In the genomic region with DNA sequence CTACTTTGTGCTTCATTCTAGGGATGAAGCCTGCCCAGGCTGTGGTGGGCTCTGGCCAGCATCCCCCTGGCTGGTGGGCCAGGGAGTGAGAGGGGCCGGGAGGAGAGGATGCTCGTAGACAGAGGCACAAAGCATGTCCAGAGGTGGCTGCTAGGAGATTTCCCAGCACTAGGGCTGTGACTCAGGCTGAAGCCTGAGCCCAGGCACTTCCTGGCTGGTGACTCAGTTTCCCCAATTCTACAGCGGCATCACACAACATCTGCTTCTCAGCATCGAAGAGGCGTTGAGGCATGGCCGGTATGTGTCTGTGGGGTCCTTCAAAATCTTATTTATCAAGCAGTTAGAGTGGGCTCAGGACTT, we compare ENCODE assay signal across 10 cellular contexts. TPM values are rescaled to one million over a fixed set of nuclear protein-coding genes. Genes with fewer than 3 reads are reported as not detected.
A peak's percentile ranks its signal among the peaks of the same experiment; 100 is the strongest.
DNase-seq lines count a peak whose midpoint lies in the region; ATAC-seq and TF ChIP-seq lines count a peak whose summit lies in the region.
"Had no signal": no experiment of that assay in that cellular context is flagged by ENCODE, and none has a peak within 500 bp of the region (broad histone marks: within the 10 kb centered on the region; RNA-seq: fewer than 3 reads in every experiment).

No MANE protein-coding gene starts in this region.

- in situ Hi-C loops in G401 (cut with HindIII; ENCODE audit: low sequenced_read_pairs) = no loop called here

- no peaks in the 10 kb centered on the region for H3K36me3 ChIP-seq in thyroid gland

- intact Hi-C loops in thyroid gland (cut with DNase I) = no loop called here

- H3K27me3 ChIP-seq in thyroid gland (no peaks in the 10 kb centered on the region), foreskin keratinocyte (no peaks in the 10 kb centered on the region)

- H3K4me3 ChIP-seq in thyroid gland (replicated peaks in 1 of 3) = no peak overlapping the region

- H3K4me1 ChIP-seq in thyroid gland = peaks cover 10 to 45% of the 10 kb centered on the region in 2 donors
- H3K4me1 ChIP-seq in foreskin keratinocyte = no peaks in the 10 kb centered on the region

- WGBS in thyroid gland, 2 donors = 84 to 85% methylated on average over 5 to 6 of the region's 6 CpGs

- DNase-seq in RWPE1 (ENCODE audit: low spot score) (no peak), dermis blood vessel endothelial cell (peak; percentile 52), lung microvascular endothelial cell (ENCODE audit: low read depth in 2 of 2) (peak; percentile 46 to 61), thyroid gland (no peak), G401 (ENCODE audit: low spot score) (no peak), foreskin keratinocyte (no peak), NCI-H2227 (lab: John Stamatoyannopoulos, UW; ENCODE audit: unreplicated experiment) (no peak)
- DNase-seq: amniotic stem cell, NCI-H2227 treated with DMSO at 0.1 percent for 48 hours had no signal

- H3K27ac ChIP-seq in RWPE1 = peak overlapping the region; percentile 74
- H3K27ac ChIP-seq in thyroid gland = peak overlapping the region; percentile 28 to 75 (median 66)
- H3K27ac ChIP-seq in foreskin keratinocyte = no peak overlapping the region

- CTCF ChIA-PET in RWPE1 (lab: Yijun Ruan, JAX) = interaction anchor here (0.7 to 5.0 kb wide), 21 partner anchors 9 to 569 kb away, joined by 3 to 138 read pairs (median 6); a partner anchor contains a TSS

- H3K9me3 ChIP-seq in thyroid gland = no peaks in the 10 kb centered on the region

- TF ChIP-seq CTCF in RWPE1 (conservative IDR thresholded peaks at IDR 0.05; ENCODE audit: low read depth) (no peak), thyroid gland (IDR thresholded peaks at IDR 0.05) (no peak), foreskin keratinocyte (conservative IDR thresholded peaks at IDR 0.05) (no peak)

- TF ChIP-seq POLR2A in thyroid gland (IDR thresholded peaks at IDR 0.05) = no peak

- ATAC-seq in GM18870 (IDR thresholded peaks at IDR 0.05; ENCODE audit: unreplicated experiment) = no peak
- no peak for ATAC-seq in foreskin keratinocyte

- POLR2A ChIA-PET in RWPE1 (lab: Yijun Ruan, JAX; ENCODE audit: low non-redundant PET) = interaction anchor here (0.6 to 0.8 kb wide), 2 partner anchors 216 to 226 kb away, joined by 3 read pairs; no protein-coding TSS in a partner anchor

RNA-seq across cellular contexts. Expression of a gene that starts 55.6 kb away (rescaled TPM):
- total RNA-seq in dermis blood vessel endothelial cell = 105 and 303 TPM in 2 replicates
- 81.3 and 357 TPM in 2 replicates for total RNA-seq in lung microvascular endothelial cell
- total RNA-seq in thyroid gland = 1,000 to 10,000 TPM in 1 of 4 donors, 100 to 1,000 TPM in 3; 613 to 1,025 (median 690) TPM
- 36.6 and 39.1 TPM in 2 replicates for total RNA-seq in G401 (2014; rRNA removed; shearing (Covaris generic))
- total RNA-seq in foreskin keratinocyte = 10.2 and 14.2 TPM in 2 replicates
- polyA plus RNA-seq in foreskin keratinocyte = 6.2 and 10.7 TPM in 2 replicates

Comparison
In these comparisons a context has a peak if more than half of its experiments do, and no peak if none do; other contexts are left out.
1. DNase-seq: peak in dermis blood vessel endothelial cell (single experiment) and lung microvascular endothelial cell (2 of 2); none in RWPE1 (single experiment), thyroid gland (0 of 2), G401 (single experiment), foreskin keratinocyte (0 of 2) and NCI-H2227 (single experiment).